1 cellular context compared by ENCODE assay signal in genomic region chr9:127714020-127714835, GRCh38.
TF ChIP-seq lines count a peak whose summit lies in the region.

No MANE protein-coding gene starts in this region.

TF ChIP-seq in endothelial cell of umbilical vein, 7 proteins besides CTCF, POLR2A, EP300 and RAD21:
- TF ChIP-seq POLR2AphosphoS5 (IDR thresholded peaks at IDR 0.05; ENCODE audit: insufficient read depth, low read depth, low read length) (no peak), EZH2 (IDR thresholded peaks at IDR 0.05; ENCODE audit: borderline replicate concordance, low read depth, low read length, severe bottlenecking) (no peak), GATA2 (IDR thresholded peaks at IDR 0.05; ENCODE audit: insufficient read depth, insufficient read length, low read depth, low read length) (no peak)
